20 cellular contexts compared by ENCODE assay signal in the genomic region with DNA sequence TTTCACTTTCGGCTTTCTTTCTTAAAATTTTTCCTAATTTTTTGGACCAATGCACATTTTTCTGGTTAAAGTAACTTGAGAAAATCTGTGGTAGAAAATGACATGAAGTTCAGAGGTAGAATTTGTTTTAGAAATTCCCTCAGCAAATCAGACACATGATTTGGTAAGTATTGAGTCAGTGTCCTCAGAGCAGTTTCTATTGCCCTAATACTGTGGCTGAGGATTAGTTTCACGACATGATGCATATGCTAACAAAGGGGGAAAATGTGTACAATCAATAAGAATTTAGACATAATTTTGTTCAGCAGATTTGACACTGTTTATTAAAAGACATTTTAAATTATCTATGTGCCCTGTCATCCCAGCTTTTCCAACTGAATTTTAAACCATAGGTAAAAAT. TPM values are rescaled to one million over a fixed set of nuclear protein-coding genes. Genes with fewer than 3 reads are reported as not detected.
"Had no signal": no experiment of that assay in that cellular context is flagged by ENCODE, and none has a peak within 500 bp of the region (broad histone marks: within the 10 kb centered on the region; RNA-seq: fewer than 3 reads in every experiment).

No MANE protein-coding gene starts in this region.

- H3K4me2 ChIP-seq: SK-N-SH had no signal

- H3K9ac ChIP-seq: SK-N-SH had no signal

- H3K9me3 ChIP-seq: SK-N-SH had no signal

- DNase-seq: Karpas-422, KBM-7, MM.1S, NCI-H1092 treated with DMSO at 0.1 percent for 48 hours, NCI-H1436, NCI-H187, NCI-H2029, NCI-H2081 treated with DMSO at 0.1 percent for 48 hours, NCI-H2171, NCI-H226, NCI-H446, NCI-H510A, NCI-H524 treated with DMSO at 0.1 percent for 48 hours, NCI-H69, NCI-H774, RPMI8226, SHP77, SK-N-SH had no signal

- FAIRE-seq: RCC 7860 had no signal

RNA-seq across cellular contexts. Expression of gene GCNT4, which starts 56.2 kb away (rescaled TPM):
- total RNA-seq: HT-29 had no signal
